In the genomic region with DNA sequence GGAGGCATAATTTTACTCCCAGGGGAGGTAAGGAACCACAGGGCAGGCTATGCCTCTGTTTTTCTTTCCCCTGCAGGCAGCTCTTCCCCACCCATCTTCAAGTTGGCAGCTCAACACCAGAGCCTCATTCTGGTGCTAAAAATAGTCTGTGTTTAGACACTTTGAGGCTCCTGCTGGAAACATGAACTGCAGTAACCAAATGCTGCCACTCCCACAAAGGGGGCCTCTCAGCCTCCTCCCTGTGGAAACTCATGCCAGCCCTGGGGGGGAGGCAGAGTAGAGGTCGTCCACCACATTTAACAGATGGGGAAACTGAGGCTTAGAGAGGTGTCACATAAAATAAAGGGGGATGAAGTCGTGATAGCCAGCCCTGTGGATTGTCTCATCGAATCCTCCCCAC, we compare ENCODE assay signal across 18 cellular contexts.
DNase-seq lines count a peak whose midpoint lies in the region; ATAC-seq and TF ChIP-seq lines count a peak whose summit lies in the region.
"Had no signal": no experiment of that assay in that cellular context is flagged by ENCODE, and none has a peak within 500 bp of the region (broad histone marks: within the 10 kb centered on the region; RNA-seq: fewer than 3 reads in every experiment).

No MANE protein-coding gene starts in this region.

- WGBS in thyroid gland, 2 donors = 22 to 29% methylated on average over 3 of the region's 3 CpGs

- peak overlapping the region; percentile 89 to 91 (median 90) for H3K27ac ChIP-seq in thyroid gland
- H3K27ac ChIP-seq: lower lobe of right lung had no signal

- peaks cover 48 to 52% of the 10 kb centered on the region in 2 donors for H3K4me1 ChIP-seq in thyroid gland
- H3K4me1 ChIP-seq: lower lobe of right lung had no signal

- no peaks in the 10 kb centered on the region for H3K36me3 Mint-ChIP-seq in chondrocyte (ENCODE audit: low read depth)
- peaks cover 2% of the 10 kb centered on the region for H3K36me3 Mint-ChIP-seq in T-helper 17 cell (ENCODE audit: low read depth)
- H3K36me3 Mint-ChIP-seq: activated CD8-positive, alpha-beta memory T cell treated with anti-CD3 and anti-CD28 coated beads, Interleukin-2, amount 10 ng/mL, durations not matched to agents 7 days and 5 days; activated naive CD8-positive, alpha-beta T cell treated with anti-CD3 and anti-CD28 coated beads for 36 hours had no signal

- no peaks in the 10 kb centered on the region for H3K27me3 ChIP-seq in thyroid gland
- H3K27me3 ChIP-seq: transverse colon had no signal

- peaks cover 10% of the 10 kb centered on the region for H3K4me1 Mint-ChIP-seq in chondrocyte (ENCODE audit: low read depth)
- peaks cover 2% of the 10 kb centered on the region for H3K4me1 Mint-ChIP-seq in T-helper 17 cell
- H3K4me1 Mint-ChIP-seq: activated CD8-positive, alpha-beta memory T cell treated with anti-CD3 and anti-CD28 coated beads, Interleukin-2, amount 10 ng/mL, durations not matched to agents 7 days and 5 days; activated naive CD8-positive, alpha-beta T cell treated with anti-CD3 and anti-CD28 coated beads for 36 hours; immature natural killer cell had no signal

- intact Hi-C loops in thyroid gland (cut with DNase I) = loop anchor here (10.0 kb wide), 2 partner anchors 66 to 196 kb away; a partner anchor contains a TSS

- H3K27me3 Mint-ChIP-seq in chondrocyte (ENCODE audit: low read depth) = peaks cover 25% of the 10 kb centered on the region
- peaks cover 52% of the 10 kb centered on the region for H3K27me3 Mint-ChIP-seq in T-helper 17 cell

- H3K4me3 Mint-ChIP-seq in chondrocyte (ENCODE audit: unreplicated experiment) (no peak overlapping the region), T-helper 17 cell (no peak overlapping the region)
- H3K4me3 Mint-ChIP-seq: activated CD8-positive, alpha-beta memory T cell treated with anti-CD3 and anti-CD28 coated beads, Interleukin-2, amount 10 ng/mL, durations not matched to agents 7 days and 5 days; activated naive CD8-positive, alpha-beta T cell treated with anti-CD3 and anti-CD28 coated beads for 36 hours; B cell; immature natural killer cell had no signal

- no peak overlapping the region for H3K4me3 ChIP-seq in thyroid gland (replicated peaks in 1 of 3)
- H3K4me3 ChIP-seq: lower lobe of right lung, transverse colon had no signal

- H3K36me3 ChIP-seq in thyroid gland = no peaks in the 10 kb centered on the region
- H3K36me3 ChIP-seq: lower lobe of right lung, transverse colon had no signal

- H3K9me3 ChIP-seq in thyroid gland (no peaks in the 10 kb centered on the region), T-helper 17 cell (ENCODE audit: control insufficient read depth, low read length, poor library complexity, severe bottlenecking) (no peaks in the 10 kb centered on the region)
- H3K9me3 ChIP-seq: lower lobe of right lung, transverse colon had no signal

- peak; percentile 19 for TF ChIP-seq CTCF in chondrocyte (IDR thresholded peaks at IDR 0.05)
- TF ChIP-seq CTCF in thyroid gland (IDR thresholded peaks at IDR 0.05) = peak in 4 of 6 experiments; percentile 42 to 66 (median 48)

- DNase-seq in NCI-H2227 (lab: John Stamatoyannopoulos, UW; ENCODE audit: unreplicated experiment) (peak; percentile 72), chondrocyte (ENCODE audit: low spot score) (no peak), medulla oblongata (ENCODE audit: extremely low spot score) (peak; percentile 57), thyroid gland (peak; percentile 84 to 86), T-helper 17 cell (no peak)
- no peak for DNase-seq in central memory CD4-positive, alpha-beta T cell
- DNase-seq: activated CD4-positive, alpha-beta T cell treated with anti-CD3 and anti-CD28 coated beads for 48 hours; activated CD8-positive, alpha-beta memory T cell treated with anti-CD3 and anti-CD28 coated beads, Interleukin-2, amount 10 ng/mL, durations not matched to agents 7 days and 5 days; activated naive CD8-positive, alpha-beta T cell treated with anti-CD3 and anti-CD28 coated beads for 36 hours; cortex of kidney; immature natural killer cell; lower lobe of right lung; NCI-H1092; SHP77 treated with DMSO at 0.1 percent for 48 hours; stimulated activated naive CD4-positive, alpha-beta T cell treated with Interleukin-2 at 50 U/mL for 16 hours; transverse colon had no signal

- TF ChIP-seq POLR2A in thyroid gland (IDR thresholded peaks at IDR 0.05) = peak in 1 of 2 donors; percentile 28

- H3K27ac Mint-ChIP-seq in chondrocyte (ENCODE audit: unreplicated experiment) (no peak overlapping the region), T-helper 17 cell (no peak overlapping the region)
- H3K27ac Mint-ChIP-seq: activated CD8-positive, alpha-beta memory T cell treated with anti-CD3 and anti-CD28 coated beads, Interleukin-2, amount 10 ng/mL, durations not matched to agents 7 days and 5 days; activated naive CD8-positive, alpha-beta T cell treated with anti-CD3 and anti-CD28 coated beads for 36 hours; immature natural killer cell had no signal

- ATAC-seq in T-helper 17 cell (no peak), HG03097 (IDR thresholded peaks at IDR 0.05; ENCODE audit: low FRiP score, unreplicated experiment) (no peak)
- ATAC-seq: activated CD8-positive, alpha-beta memory T cell treated with anti-CD3 and anti-CD28 coated beads, Interleukin-2, amount 10 ng/mL, durations not matched to agents 7 days and 5 days; lower lobe of right lung had no signal

- peaks cover 3% of the 10 kb centered on the region for H3K9me3 Mint-ChIP-seq in chondrocyte (ENCODE audit: low read depth)
- H3K9me3 Mint-ChIP-seq: activated naive CD8-positive, alpha-beta T cell treated with anti-CD3 and anti-CD28 coated beads for 36 hours; immature natural killer cell had no signal

Comparison
In these comparisons a context has a peak if more than half of its experiments do, and no peak if none do; other contexts are left out.
1. DNase-seq: peak in NCI-H2227 (single experiment), medulla oblongata (single experiment) and thyroid gland (2 of 2); none in chondrocyte (single experiment), central memory CD4-positive, alpha-beta T cell (single experiment) and T-helper 17 cell (0 of 3).